Comparison of ENCODE assay signal across 1 cellular context in the genomic region with DNA sequence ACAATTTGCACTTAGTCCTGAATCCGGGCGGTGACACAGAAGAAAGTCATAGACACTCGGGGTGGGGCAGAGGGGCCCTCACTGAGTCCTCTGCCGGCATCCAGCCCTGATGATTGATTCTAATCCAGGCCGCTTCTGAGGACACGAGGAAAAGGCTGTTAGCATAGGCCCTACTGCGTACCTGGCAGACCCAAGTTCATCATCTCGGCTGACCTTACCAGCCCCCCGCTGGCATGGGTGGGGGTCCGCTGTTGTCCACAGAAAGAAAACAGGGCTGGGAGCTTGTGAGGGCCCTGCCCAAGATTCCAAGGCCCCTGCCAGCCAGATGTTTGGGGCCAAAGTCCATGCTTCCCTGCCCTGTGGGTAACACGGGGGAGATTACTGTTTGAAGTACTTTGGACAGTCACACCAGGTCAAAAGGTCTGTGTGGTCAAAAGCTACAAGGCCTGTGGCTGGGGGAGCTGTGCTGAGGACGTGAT.
A peak's percentile ranks its signal among the peaks of the same experiment; 100 is the strongest.
TF ChIP-seq lines count a peak whose summit lies in the region.

No MANE protein-coding gene starts in this region.

TF ChIP-seq in HepG2, 621 proteins besides CTCF, POLR2A, EP300 and RAD21 (continued from another document):
- TF ChIP-seq SMARCE1 (IDR thresholded peaks at IDR 0.05; ENCODE audit: borderline replicate concordance) (no peak), ZNF749 (CRISPR knock-in tag; IDR thresholded peaks at IDR 0.05; ENCODE audit: borderline replicate concordance) (no peak), FOSL2 (CRISPR knock-in tag; IDR thresholded peaks at IDR 0.05) (peak; percentile 85), ZMAT3 (CRISPR knock-in tag; conservative IDR thresholded peaks at IDR 0.05) (peak; percentile 30; the same call in 1 of the 2 replicates), TEAD2 (CRISPR knock-in tag; IDR thresholded peaks at IDR 0.05) (no peak), FOXK1 (CRISPR knock-in tag; IDR thresholded peaks at IDR 0.05; ENCODE audit: borderline replicate concordance, low read depth) (peak; percentile 94), ZKSCAN8 (CRISPR knock-in tag; IDR thresholded peaks at IDR 0.05; ENCODE audit: borderline replicate concordance) (peak; percentile 52; the same call in 1 of the 2 replicates), CENPX (CRISPR knock-in tag; IDR thresholded peaks at IDR 0.05) (no peak), ATF7 (IDR thresholded peaks at IDR 0.05) (no peak), ATF7 (CRISPR knock-in tag; IDR thresholded peaks at IDR 0.05) (no peak; the same call in 1 of the 2 replicates)
- TF ChIP-seq, protein P1, sequence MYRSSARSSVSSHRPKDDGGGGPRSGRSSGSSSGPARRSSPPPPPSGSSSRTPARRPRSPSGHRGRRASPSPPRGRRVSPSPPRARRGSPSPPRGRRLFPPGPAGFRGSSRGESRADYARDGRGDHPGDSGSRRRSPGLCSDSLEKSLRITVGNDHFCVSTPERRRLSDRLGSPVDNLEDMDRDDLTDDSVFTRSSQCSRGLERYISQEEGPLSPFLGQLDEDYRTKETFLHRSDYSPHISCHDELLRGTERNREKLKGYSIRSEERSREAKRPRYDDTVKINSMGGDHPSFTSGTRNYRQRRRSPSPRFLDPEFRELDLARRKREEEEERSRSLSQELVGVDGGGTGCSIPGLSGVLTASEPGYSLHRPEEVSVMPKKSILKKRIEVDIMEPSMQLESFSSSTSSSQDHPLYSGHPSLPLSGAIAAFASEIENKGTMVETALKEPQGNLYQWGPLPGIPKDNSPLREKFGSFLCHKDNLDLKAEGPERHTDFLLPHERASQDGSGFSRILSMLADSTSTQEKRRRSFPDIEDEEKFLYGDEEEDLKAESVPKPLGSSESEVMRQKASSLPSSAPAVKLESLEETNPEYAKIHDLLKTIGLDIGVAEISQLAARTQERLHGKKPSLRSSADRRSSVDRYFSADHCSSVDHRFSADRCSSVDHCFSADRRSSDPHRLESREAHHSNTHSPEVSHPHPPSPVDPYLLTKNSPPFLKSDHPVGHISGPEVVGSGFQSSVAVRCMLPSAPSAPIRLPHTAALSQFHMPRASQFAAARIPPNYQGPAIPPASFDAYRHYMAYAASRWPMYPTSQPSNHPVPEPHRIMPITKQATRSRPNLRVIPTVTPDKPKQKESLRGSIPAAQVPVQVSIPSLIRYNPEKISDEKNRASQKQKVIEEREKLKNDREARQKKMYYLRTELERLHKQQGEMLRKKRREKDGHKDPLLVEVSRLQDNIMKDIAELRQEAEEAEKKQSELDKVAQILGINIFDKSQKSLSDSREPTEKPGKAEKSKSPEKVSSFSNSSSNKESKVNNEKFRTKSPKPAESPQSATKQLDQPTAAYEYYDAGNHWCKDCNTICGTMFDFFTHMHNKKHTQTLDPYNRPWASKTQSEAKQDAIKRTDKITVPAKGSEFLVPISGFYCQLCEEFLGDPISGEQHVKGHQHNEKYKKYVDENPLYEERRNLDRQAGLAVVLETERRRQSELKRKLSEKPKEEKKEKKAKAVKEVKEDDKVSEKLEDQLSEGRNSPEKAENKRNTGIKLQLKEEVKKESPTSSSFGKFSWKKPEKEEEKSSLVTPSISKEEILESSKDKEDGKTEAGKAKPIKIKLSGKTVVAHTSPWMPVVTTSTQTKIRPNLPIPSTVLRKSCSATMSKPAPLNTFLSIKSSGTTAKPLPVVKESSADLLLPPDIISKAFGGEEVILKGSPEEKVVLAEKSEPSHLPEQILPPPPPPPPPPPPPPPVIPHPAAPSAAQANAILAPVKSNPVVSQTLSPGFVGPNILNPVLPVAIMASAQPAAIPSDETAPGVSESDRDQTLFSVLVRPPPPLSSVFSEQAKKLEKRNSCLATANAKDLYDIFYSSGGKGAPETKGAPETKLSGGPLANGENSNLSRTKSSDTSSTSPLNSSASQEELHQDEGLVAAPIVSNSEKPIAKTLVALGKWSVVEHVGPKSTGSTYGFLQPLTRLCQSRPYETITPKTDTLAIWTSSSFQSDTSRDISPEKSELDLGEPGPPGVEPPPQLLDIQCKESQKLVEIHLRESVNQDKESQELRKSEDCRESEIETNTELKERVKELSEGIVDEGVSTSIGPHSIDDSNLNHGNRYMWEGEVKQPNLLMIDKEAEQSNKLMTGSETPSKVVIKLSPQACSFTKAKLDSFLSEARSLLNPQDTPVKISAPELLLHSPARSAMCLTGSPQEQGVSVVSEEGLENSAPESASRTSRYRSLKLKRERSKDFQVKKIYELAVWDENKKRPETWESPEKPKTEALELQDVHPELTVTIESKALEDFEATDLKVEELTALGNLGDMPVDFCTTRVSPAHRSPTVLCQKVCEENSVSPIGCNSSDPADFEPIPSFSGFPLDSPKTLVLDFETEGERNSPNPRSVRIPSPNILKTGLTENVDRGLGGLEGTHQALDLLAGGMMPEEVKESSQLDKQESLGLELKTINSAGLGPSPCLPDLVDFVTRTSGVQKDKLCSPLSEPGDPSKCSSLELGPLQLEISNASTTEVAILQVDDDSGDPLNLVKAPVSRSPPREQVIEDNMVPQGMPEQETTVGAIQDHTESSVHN (CRISPR knock-in tag; IDR thresholded peaks at IDR 0.05), result no peak
- TF ChIP-seq, protein P2, sequence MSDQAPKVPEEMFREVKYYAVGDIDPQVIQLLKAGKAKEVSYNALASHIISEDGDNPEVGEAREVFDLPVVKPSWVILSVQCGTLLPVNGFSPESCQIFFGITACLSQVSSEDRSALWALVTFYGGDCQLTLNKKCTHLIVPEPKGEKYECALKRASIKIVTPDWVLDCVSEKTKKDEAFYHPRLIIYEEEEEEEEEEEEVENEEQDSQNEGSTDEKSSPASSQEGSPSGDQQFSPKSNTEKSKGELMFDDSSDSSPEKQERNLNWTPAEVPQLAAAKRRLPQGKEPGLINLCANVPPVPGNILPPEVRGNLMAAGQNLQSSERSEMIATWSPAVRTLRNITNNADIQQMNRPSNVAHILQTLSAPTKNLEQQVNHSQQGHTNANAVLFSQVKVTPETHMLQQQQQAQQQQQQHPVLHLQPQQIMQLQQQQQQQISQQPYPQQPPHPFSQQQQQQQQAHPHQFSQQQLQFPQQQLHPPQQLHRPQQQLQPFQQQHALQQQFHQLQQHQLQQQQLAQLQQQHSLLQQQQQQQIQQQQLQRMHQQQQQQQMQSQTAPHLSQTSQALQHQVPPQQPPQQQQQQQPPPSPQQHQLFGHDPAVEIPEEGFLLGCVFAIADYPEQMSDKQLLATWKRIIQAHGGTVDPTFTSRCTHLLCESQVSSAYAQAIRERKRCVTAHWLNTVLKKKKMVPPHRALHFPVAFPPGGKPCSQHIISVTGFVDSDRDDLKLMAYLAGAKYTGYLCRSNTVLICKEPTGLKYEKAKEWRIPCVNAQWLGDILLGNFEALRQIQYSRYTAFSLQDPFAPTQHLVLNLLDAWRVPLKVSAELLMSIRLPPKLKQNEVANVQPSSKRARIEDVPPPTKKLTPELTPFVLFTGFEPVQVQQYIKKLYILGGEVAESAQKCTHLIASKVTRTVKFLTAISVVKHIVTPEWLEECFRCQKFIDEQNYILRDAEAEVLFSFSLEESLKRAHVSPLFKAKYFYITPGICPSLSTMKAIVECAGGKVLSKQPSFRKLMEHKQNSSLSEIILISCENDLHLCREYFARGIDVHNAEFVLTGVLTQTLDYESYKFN (CRISPR knock-in tag; conservative IDR thresholded peaks at IDR 0.05), result peak; percentile 90
- TF ChIP-seq, protein P3, sequence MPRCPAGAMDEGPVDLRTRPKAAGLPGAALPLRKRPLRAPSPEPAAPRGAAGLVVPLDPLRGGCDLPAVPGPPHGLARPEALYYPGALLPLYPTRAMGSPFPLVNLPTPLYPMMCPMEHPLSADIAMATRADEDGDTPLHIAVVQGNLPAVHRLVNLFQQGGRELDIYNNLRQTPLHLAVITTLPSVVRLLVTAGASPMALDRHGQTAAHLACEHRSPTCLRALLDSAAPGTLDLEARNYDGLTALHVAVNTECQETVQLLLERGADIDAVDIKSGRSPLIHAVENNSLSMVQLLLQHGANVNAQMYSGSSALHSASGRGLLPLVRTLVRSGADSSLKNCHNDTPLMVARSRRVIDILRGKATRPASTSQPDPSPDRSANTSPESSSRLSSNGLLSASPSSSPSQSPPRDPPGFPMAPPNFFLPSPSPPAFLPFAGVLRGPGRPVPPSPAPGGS (CRISPR knock-in tag; IDR thresholded peaks at IDR 0.05), result no peak
